ENCODE assay signal across 9 cellular contexts in the genomic region with DNA sequence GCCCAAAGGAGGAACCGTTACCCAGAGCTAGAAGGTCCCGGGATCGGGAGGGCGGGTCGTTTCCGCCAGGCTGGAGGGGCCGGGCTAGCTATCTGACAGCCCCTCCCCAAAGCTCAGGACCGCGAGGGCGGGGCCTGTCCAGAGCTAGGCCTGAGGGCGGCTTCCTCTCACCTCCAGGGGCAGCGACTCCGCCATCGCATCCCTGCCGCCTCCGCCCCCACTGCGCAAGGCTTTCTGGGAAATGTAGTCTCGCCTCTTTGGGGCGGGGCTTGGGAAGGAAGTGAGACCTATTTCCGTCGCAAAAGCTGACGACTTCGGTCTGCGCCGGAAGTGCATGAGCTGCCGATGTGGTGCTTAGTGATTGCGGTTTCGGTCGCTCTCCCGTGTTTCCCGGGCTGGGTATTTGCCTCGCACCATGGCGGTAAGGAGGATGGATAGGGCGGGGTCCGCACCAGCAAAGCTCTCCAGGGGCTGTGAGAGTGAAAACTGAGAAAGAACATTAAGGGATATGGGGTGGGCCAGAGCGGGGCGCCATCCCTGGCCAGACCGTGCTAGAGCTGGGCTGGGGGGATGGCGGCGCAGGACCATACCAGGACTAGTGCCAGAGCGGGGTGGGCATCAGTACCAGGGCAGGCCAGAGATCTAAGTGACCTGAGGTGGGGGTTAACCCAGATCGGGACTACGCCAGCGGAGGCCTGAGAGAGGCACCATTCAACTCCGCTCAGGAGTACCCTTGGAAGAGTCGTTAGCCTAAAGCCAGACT.
DNase-seq lines count a peak whose midpoint lies in the region; ATAC-seq, FAIRE-seq and TF ChIP-seq lines count a peak whose summit lies in the region.
"Had no signal": no experiment of that assay in that cellular context is flagged by ENCODE, and none has a peak within 500 bp of the region (broad histone marks: within the 10 kb centered on the region; RNA-seq: fewer than 3 reads in every experiment).

TSS of gene TMEM208 (plus strand) at position 327 of the 763 bp plus-strand sequence. CDS start at position 416, 89 bp downstream.

- peaks cover 18% of the 10 kb centered on the region for H3K36me3 Mint-ChIP-seq in central memory CD8-positive, alpha-beta T cell (ENCODE audit: insufficient read depth)

- DNase-seq in AG09309 (ENCODE audit: low read depth) = peak; percentile 88
- DNase-seq in NCI-H446 (lab: John Stamatoyannopoulos, UW) = peak; percentile 91 to 96
- peak; percentile 98 for DNase-seq in activated CD4-positive, CD25-positive, alpha-beta regulatory T cell treated with anti-CD3 and anti-CD28 coated beads, Interleukin-2, amount 50 U/mL, for 16 hours (ENCODE audit: low read depth, low spot score)
- peak; percentile 97 to 99 for DNase-seq in central memory CD8-positive, alpha-beta T cell (ENCODE audit: low spot score in 2 of 2)
- DNase-seq in stimulated activated CD4-positive, alpha-beta T cell treated with anti-CD3 and anti-CD28 coated beads, Interleukin-12 subunit alpha, Interleukin-12 subunit beta, amount 100 ng/mL, for 4 hours = peak; percentile 97

- H3K4me3 ChIP-seq in AG09309 (ENCODE audit: control insufficient read depth, low read depth, low read length) = peak within 1 kb of the TSS; percentile 95

- H3K27me3 Mint-ChIP-seq in central memory CD8-positive, alpha-beta T cell = no peaks in the 10 kb centered on the region

- peak; percentile 94 for ATAC-seq in GM19023 (IDR thresholded peaks at IDR 0.05; ENCODE audit: unreplicated experiment)
- peak; percentile 93 for ATAC-seq in HG03280 (IDR thresholded peaks at IDR 0.05; ENCODE audit: unreplicated experiment)
- ATAC-seq in central memory CD8-positive, alpha-beta T cell (replicated peaks; ENCODE audit: extremely low read depth, poor library complexity, severe bottlenecking) = peak; percentile 93

- FAIRE-seq in islet of Langerhans (lab: Jason Lieb, UNC) = peak; percentile 84
- FAIRE-seq: colon had no signal

- peak within 1 kb of the TSS; percentile 100 for H3K4me3 Mint-ChIP-seq in central memory CD8-positive, alpha-beta T cell

- H3K27ac Mint-ChIP-seq in central memory CD8-positive, alpha-beta T cell (ENCODE audit: low read depth) = peak within 1 kb of the TSS; percentile 98

- no peaks in the 10 kb centered on the region for H3K9me3 Mint-ChIP-seq in central memory CD8-positive, alpha-beta T cell

- H3K4me1 Mint-ChIP-seq in central memory CD8-positive, alpha-beta T cell = peaks cover 34% of the 10 kb centered on the region

- peak; percentile 5 for TF ChIP-seq CTCF in AG09309 (IDR thresholded peaks at IDR 0.05; ENCODE audit: control insufficient read depth, insufficient read depth, low read depth, low read length, missing control alignments)

Comparison
In these comparisons a context has a peak if more than half of its experiments do, and no peak if none do; other contexts are left out.
1. Peak in every context shown above with its lines: DNase-seq, ATAC-seq and H3K4me3 ChIP-seq.